In genomic region chr4:89397464-89397863, GRCh38 we compare ENCODE assay signal across 23 cellular contexts.
DNase-seq lines count a peak whose midpoint lies in the region; ATAC-seq and TF ChIP-seq lines count a peak whose summit lies in the region.
"Had no signal": no experiment of that assay in that cellular context is flagged by ENCODE, and none has a peak within 500 bp of the region (broad histone marks: within the 10 kb centered on the region; RNA-seq: fewer than 3 reads in every experiment).

No MANE protein-coding gene starts in this region.

- H3K36me3 ChIP-seq in HEK293 (ENCODE audit: control insufficient read depth in 2 of 2, insufficient read depth in 1 of 2, low read length in 2 of 2) = no peaks in the 10 kb centered on the region
- H3K36me3 ChIP-seq in PC-9 (ENCODE audit: low read depth) = no peaks in the 10 kb centered on the region
- H3K36me3 ChIP-seq: BE2C had no signal

- DNase-seq in DMS53 (lab: John Stamatoyannopoulos, UW) = peak; percentile 29
- DNase-seq in PC-9 = no peak
- peak; percentile 38 for DNase-seq in renal cortical epithelial cell (ENCODE audit: low read depth)
- no peak for DNase-seq in kidney glomerular epithelial cell (lab: John Stamatoyannopoulos, UW)
- DNase-seq in globus pallidus (ENCODE audit: low spot score) = no peak
- DNase-seq: ACHN, BE2C, DMS153, NCI-H1092, NCI-H1436, NCI-H187, NCI-H2081 treated with DMSO at 0.1 percent for 48 hours, NCI-H2171, NCI-H345, NCI-H524, NCI-H748 treated with DMSO at 0.1 percent for 48 hours, SHP77 treated with DMSO at 0.1 percent for 48 hours, T-helper 1 cell had no signal

- CTCF ChIA-PET in HEK293 (lab: Yijun Ruan, JAX) (no interaction called here), PC-9 (lab: Charles Lee) (no interaction called here)

- no peaks in the 10 kb centered on the region for H4K20me1 ChIP-seq in PC-9 (ENCODE audit: insufficient read depth)

- no peak for ATAC-seq in HG02642 (IDR thresholded peaks at IDR 0.05; ENCODE audit: poor library complexity, unreplicated experiment)
- ATAC-seq: Panc1 had no signal

- no peak overlapping the region for H2AFZ ChIP-seq in PC-9

- intact Hi-C loops in PC-9 (cut with micrococcal nuclease; ENCODE audit: unreplicated experiment) = no loop called here

- TF ChIP-seq CTCF in HEK293 (tag by site-specific recombination; IDR thresholded peaks at IDR 0.05) (no peak), PC-9 (conservative IDR thresholded peaks at IDR 0.05) (no peak)

- H3K4me3 ChIP-seq in HEK293 (ENCODE audit: low read depth, low read length) = no peak overlapping the region
- no peak overlapping the region for H3K4me3 ChIP-seq in PC-9

- H3F3A ChIP-seq in PC-9 (ENCODE audit: insufficient read depth, low read depth) = no peaks in the 10 kb centered on the region

- H3K9me3 ChIP-seq in HEK293 (ENCODE audit: control insufficient read depth, insufficient read depth, low read depth, low read length) (no peaks in the 10 kb centered on the region), PC-9 (ENCODE audit: insufficient read depth, low read depth) (no peaks in the 10 kb centered on the region)
- H3K9me3 ChIP-seq: BE2C had no signal

- H3K79me2 ChIP-seq in PC-9 (ENCODE audit: low read depth) = no peaks in the 10 kb centered on the region

- POLR2A ChIA-PET in HEK293 (lab: Yijun Ruan, JAX) (no interaction called here), PC-9 (lab: Charles Lee; ENCODE audit: unreplicated experiment) (interaction anchor here (0.6 kb wide), 1 partner anchor 144 kb away, joined by 4 read pairs; no protein-coding TSS in a partner anchor)

- no peak overlapping the region for H3K27ac ChIP-seq in HEK293 (ENCODE audit: extremely low read depth, low read depth, low read length)
- H3K27ac ChIP-seq in PC-9 = no peak overlapping the region
- H3K27ac ChIP-seq: KMS-11, RWPE1 had no signal

- H3K4me1 ChIP-seq in HEK293 (ENCODE audit: control insufficient read depth, insufficient read depth, low read length) (no peaks in the 10 kb centered on the region), PC-9 (replicated peaks; ENCODE audit: insufficient read depth) (0 out of 2 replicates have a peak, but pooled peaks cover 7% of the 10 kb centered on the region)
- H3K4me1 ChIP-seq: BE2C had no signal

- peak overlapping the region; percentile 24 for H3K4me2 ChIP-seq in PC-9
- H3K4me2 ChIP-seq: KMS-11 had no signal

- no peaks in the 10 kb centered on the region for H3K9me2 ChIP-seq in PC-9 (ENCODE audit: insufficient read depth)

- BruUV-seq in PC-9 (replicated peaks; lab: Mats Ljungman, UMichigan) = no TSS peak

- H3K27me3 ChIP-seq in PC-9 (ENCODE audit: insufficient read depth, low read depth) = no peaks in the 10 kb centered on the region
- H3K27me3 ChIP-seq: BE2C had no signal

TF ChIP-seq in HEK293, 187 proteins besides CTCF, POLR2A, EP300 and RAD21:
- TF ChIP-seq PRDM1 (tag by site-specific recombination; IDR thresholded peaks at IDR 0.05) (peak; percentile 51), ZNF610 (tag by site-specific recombination; IDR thresholded peaks at IDR 0.05; ENCODE audit: borderline replicate concordance) (no peak)

Comparison
In these comparisons a context has a peak if more than half of its experiments do, and no peak if none do; other contexts are left out.
1. DNase-seq: peak in DMS53 (single experiment) and renal cortical epithelial cell (single experiment); none in PC-9 (0 of 2), kidney glomerular epithelial cell (single experiment) and globus pallidus (single experiment).